28 cellular contexts compared by ENCODE assay signal in the genomic region with DNA sequence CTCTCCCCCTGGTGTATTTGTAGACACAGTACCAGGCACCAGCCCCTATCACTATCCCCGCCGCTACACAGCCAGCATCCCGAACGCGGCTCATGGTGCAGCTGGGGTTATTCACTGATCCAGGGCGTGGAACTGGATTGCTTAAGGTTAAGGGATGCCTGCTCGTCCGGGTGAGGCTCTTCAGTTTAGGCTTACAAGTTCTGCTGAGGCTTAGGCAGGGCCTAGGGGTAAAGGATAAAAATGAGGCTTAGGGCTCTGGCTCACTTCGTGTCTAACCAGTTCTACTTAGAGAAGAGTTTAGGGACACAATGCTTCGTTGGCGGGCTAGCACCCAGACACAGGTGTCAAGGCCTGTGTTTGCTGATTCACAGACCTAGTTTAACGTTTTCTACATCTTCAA.
"Had no signal": no experiment of that assay in that cellular context is flagged by ENCODE, and none has a peak within 500 bp of the region (broad histone marks: within the 10 kb centered on the region; RNA-seq: fewer than 3 reads in every experiment).

No MANE protein-coding gene starts in this region.

- H3K9me3 ChIP-seq: ascending aorta, MG63, Peyer's patch, SJSA1 had no signal

- H3K4me3 Mint-ChIP-seq: T-helper 17 cell had no signal

- H3K36me3 ChIP-seq: MG63, Peyer's patch, SJSA1 had no signal

- H3K27me3 Mint-ChIP-seq: activated CD4-positive, alpha-beta T cell treated with anti-CD3 and anti-CD28 coated beads for 36 hours; activated CD8-positive, alpha-beta T cell treated with anti-CD3 and anti-CD28 coated beads for 36 hours; activated naive CD4-positive, alpha-beta T cell treated with anti-CD3 and anti-CD28 coated beads, Interleukin-2, amount 50 U/mL, for 24 hours; T-helper 17 cell had no signal

- ATAC-seq: activated CD4-positive, alpha-beta T cell treated with anti-CD3 and anti-CD28 coated beads for 36 hours; activated CD8-positive, alpha-beta T cell treated with anti-CD3 and anti-CD28 coated beads for 36 hours; SK-N-SH treated with all-trans-retinoic acid at 6 μM for 48 hours; T-helper 17 cell had no signal

- H3K27ac Mint-ChIP-seq: activated CD4-positive, alpha-beta T cell treated with anti-CD3 and anti-CD28 coated beads for 36 hours; activated CD8-positive, alpha-beta T cell treated with anti-CD3 and anti-CD28 coated beads for 36 hours; activated naive CD4-positive, alpha-beta T cell treated with anti-CD3 and anti-CD28 coated beads, Interleukin-2, amount 50 U/mL, for 24 hours had no signal

- H3K36me3 Mint-ChIP-seq: activated naive CD4-positive, alpha-beta T cell treated with anti-CD3 and anti-CD28 coated beads, Interleukin-2, amount 50 U/mL, for 24 hours had no signal

- H3K4me1 ChIP-seq: Peyer's patch had no signal

- H3K9me3 Mint-ChIP-seq: activated CD8-positive, alpha-beta T cell treated with anti-CD3 and anti-CD28 coated beads for 36 hours; activated naive CD4-positive, alpha-beta T cell treated with anti-CD3 and anti-CD28 coated beads, Interleukin-2, amount 50 U/mL, for 24 hours had no signal

- H3K4me3 ChIP-seq: MG63, Peyer's patch, SJSA1 had no signal

- H3K27me3 ChIP-seq: ascending aorta, brain microvascular endothelial cell, cardiac muscle cell, MG63, Peyer's patch, SJSA1 had no signal

- H3K27ac ChIP-seq: ascending aorta, brain microvascular endothelial cell, cardiac muscle cell, Peyer's patch, RWPE1, SJSA1, VCaP had no signal

- DNase-seq: activated CD4-positive, alpha-beta T cell treated with anti-CD3 and anti-CD28 coated beads for 36 hours; activated CD8-positive, alpha-beta memory T cell treated with anti-CD3 and anti-CD28 coated beads, Interleukin-2, amount 50 U/mL, for 4 hours; activated CD8-positive, alpha-beta T cell treated with anti-CD3 and anti-CD28 coated beads for 36 hours; activated effector memory CD4-positive, alpha-beta T cell treated with Interleukin-2 at 50 U/mL for 16 hours; activated naive CD4-positive, alpha-beta T cell; amniotic stem cell; brain microvascular endothelial cell; MG63; MV-4-11; NCI-H1092 treated with DMSO at 0.1 percent for 48 hours; NCI-H1417 treated with DMSO at 0.1 percent for 48 hours; NCI-H1694; NCI-H2029; NCI-H2107; NCI-H2171 treated with DMSO at 0.1 percent for 48 hours; NCI-H226; NCI-H526 treated with DMSO at 0.1 percent for 48 hours; Peyer's patch; SHP77; T-helper 17 cell; T-helper 9 cell had no signal
